In genomic region chr13:23271331-23271730, GRCh38 we compare ENCODE assay signal across 8 cellular contexts.
"Had no signal": no experiment of that assay in that cellular context is flagged by ENCODE, and none has a peak within 500 bp of the region (broad histone marks: within the 10 kb centered on the region; RNA-seq: fewer than 3 reads in every experiment).

No MANE protein-coding gene starts in this region.

- FAIRE-seq: G401.6, GM12878, GM12891, GM12892, GM18507, GM19239 had no signal

- H3K4me3 ChIP-seq: GM12878 had no signal

- ATAC-seq: GM12878 had no signal

- DNase-seq: GDM1, GF-D8 had no signal
